29 cellular contexts compared by ENCODE assay signal in genomic region chr7:117155694-117156093, GRCh38.
"Had no signal": no experiment of that assay in that cellular context is flagged by ENCODE, and none has a peak within 500 bp of the region (broad histone marks: within the 10 kb centered on the region; RNA-seq: fewer than 3 reads in every experiment).

No MANE protein-coding gene starts in this region.

- H3K9me3 ChIP-seq: adrenal gland, body of pancreas, heart left ventricle, neutrophil, testis, transverse colon had no signal

- H3K27me3 ChIP-seq: adrenal gland, body of pancreas, heart left ventricle, neutrophil, testis, transverse colon had no signal

- H3K27ac ChIP-seq: adrenal gland, body of pancreas, heart left ventricle, neutrophil, testis, transverse colon had no signal

- H3K4me1 ChIP-seq: testis had no signal

- H3K36me3 ChIP-seq: adrenal gland, heart left ventricle, neutrophil, transverse colon had no signal

- DNase-seq: activated CD4-positive, alpha-beta memory T cell treated with anti-CD3 and anti-CD28 coated beads for 36 hours; activated CD4-positive, alpha-beta T cell treated with anti-CD3 and anti-CD28 coated beads, Interleukin-2, amount 10 ng/mL, durations not matched to agents 24 days and 14 days; activated CD4-positive, CD25-positive, alpha-beta regulatory T cell treated with anti-CD3 and anti-CD28 coated beads, Interleukin-2, amount 50 U/mL, for 72 hours; activated CD8-positive, alpha-beta memory T cell treated with anti-CD3 and anti-CD28 coated beads, Interleukin-2, amount 50 U/mL, for 4 hours; activated effector memory CD4-positive, alpha-beta T cell treated with anti-CD3 and anti-CD28 coated beads, Interleukin-2, amount 50 U/mL, for 16 hours; activated naive CD4-positive, alpha-beta T cell treated with anti-CD3 and anti-CD28 coated beads for 36 hours; activated naive CD8-positive, alpha-beta T cell treated with anti-CD3 and anti-CD28 coated beads for 36 hours; activated T-cell treated with anti-CD3 and anti-CD28 coated beads, Interleukin-2, amount 50 U/mL, for 1 hour; adrenal gland; aorta; body of pancreas; cortex of kidney; effector memory CD8-positive, alpha-beta T cell; erythroblast; foreskin fibroblast; heart left ventricle; hypothalamus; mesendoderm; nephron progenitor cell; retina; stimulated activated CD4-positive, alpha-beta T cell treated with anti-CD3 and anti-CD28 coated beads, Interleukin-2, amount 100 ng/mL, for 48 hours; stimulated activated naive CD4-positive, alpha-beta T cell treated with Interleukin-2 at 50 U/mL for 16 hours; T-helper 17 cell; T1000; testis; transverse colon had no signal

- ATAC-seq: body of pancreas; effector memory CD8-positive, alpha-beta T cell; left lobe of liver; T-helper 17 cell had no signal

- H3K4me3 ChIP-seq: adrenal gland, body of pancreas, heart left ventricle, lung, testis, transverse colon had no signal
